Comparison of ENCODE assay signal across 8 cellular contexts in genomic region chr20:13638496-13639477, GRCh38. TPM values are rescaled to one million over a fixed set of nuclear protein-coding genes. Genes with fewer than 3 reads are reported as not detected.
DNase-seq lines count a peak whose midpoint lies in the region; ATAC-seq and TF ChIP-seq lines count a peak whose summit lies in the region.

TASP1 (minus strand) TSS chr20:13638932; CDS start chr20:13630078, 8,854 bp downstream.

- H3F3A ChIP-seq in PC-9 (ENCODE audit: insufficient read depth, low read depth): peaks cover 6% of the 10 kb centered on the region; the same call in 1 of the 2 replicates

- TF ChIP-seq CTCF in PC-9 (conservative IDR thresholded peaks at IDR 0.05): no peak

- H3K27me3 ChIP-seq in PC-9 (ENCODE audit: insufficient read depth, low read depth) (no peaks in the 10 kb centered on the region), muscle layer of duodenum (ENCODE audit: low read depth, low read length) (no peaks in the 10 kb centered on the region)

- peak within 1 kb of the TSS; percentile 92 for H3K4me3 ChIP-seq in Jurkat, Clone E6-1 (ENCODE audit: low read length)
- H3K4me3 ChIP-seq in PC-9 (peak within 1 kb of the TSS; percentile 98), muscle layer of duodenum (ENCODE audit: low read depth in 1 of 2, low read length in 2 of 2) (peak within 1 kb of the TSS; percentile 94 to 98)

- H3K27ac ChIP-seq in PC-9 (peak within 1 kb of the TSS; percentile 74), muscle layer of duodenum (ENCODE audit: low read length) (peak within 1 kb of the TSS; percentile 69)

- ATAC-seq in GM21619 (IDR thresholded peaks at IDR 0.05; ENCODE audit: unreplicated experiment) (peak; percentile 100), esophagus mucosa (peak; percentile 100)
- ATAC-seq in activated T-cell treated with anti-CD3 and anti-CD28 coated beads, Interleukin-2, amount 50 U/mL, for 4 hours: peak; percentile 98 to 99

- H3K27me3 Mint-ChIP-seq in activated T-cell treated with anti-CD3 and anti-CD28 coated beads, Interleukin-2, amount 50 U/mL, for 4 hours (ENCODE audit: low read depth): peaks cover 4% of the 10 kb centered on the region

- peak within 1 kb of the TSS; percentile 92 for H3K4me2 ChIP-seq in PC-9

- H2AFZ ChIP-seq in PC-9: peak within 1 kb of the TSS; percentile 92

- peaks cover 18% of the 10 kb centered on the region for H3K4me1 Mint-ChIP-seq in activated T-cell treated with anti-CD3 and anti-CD28 coated beads, Interleukin-2, amount 50 U/mL, for 4 hours (ENCODE audit: low read depth)

- DNase-seq in DMS153 treated with DMSO at 0.1 percent for 48 hours (lab: John Stamatoyannopoulos, UW; ENCODE audit: unreplicated experiment) (peak; percentile 95), PC-9 (peak; percentile 97 to 99)
- DNase-seq in Jurkat, Clone E6-1 (ENCODE audit: low read depth, low spot score): peak; percentile 94
- DNase-seq in activated T-cell treated with anti-CD3 and anti-CD28 coated beads, Interleukin-2, amount 50 U/mL, for 4 hours: peak; percentile 97
- peak; percentile 94 to 95 for DNase-seq in stimulated activated CD8-positive, alpha-beta memory T cell treated with anti-CD3 and anti-CD28 coated beads, Interleukin-7, amount 100 ng/mL, for 4 hours (ENCODE audit: low read depth in 2 of 2)

- H4K20me1 ChIP-seq in PC-9 (ENCODE audit: insufficient read depth): peaks cover 4% of the 10 kb centered on the region; the same call in 1 of the 2 replicates

- H3K9me3 ChIP-seq in PC-9 (ENCODE audit: insufficient read depth, low read depth): no peaks in the 10 kb centered on the region
- no peaks in the 10 kb centered on the region for H3K9me3 ChIP-seq in muscle layer of duodenum (ENCODE audit: control insufficient read depth in 1 of 2, low read length in 2 of 2)

- TSS peak; percentile 63 for BruUV-seq in PC-9 (replicated peaks; lab: Mats Ljungman, UMichigan)

- H3K36me3 Mint-ChIP-seq in activated T-cell treated with anti-CD3 and anti-CD28 coated beads, Interleukin-2, amount 50 U/mL, for 4 hours (ENCODE audit: insufficient read depth): no peaks in the 10 kb centered on the region

- POLR2A ChIA-PET in PC-9 (lab: Charles Lee; ENCODE audit: unreplicated experiment): interaction anchor here (0.6 to 1.0 kb wide), 4 partner anchors 23 to 708 kb away, joined by 3 to 32 read pairs (median 4); no protein-coding TSS in a partner anchor

- no peaks in the 10 kb centered on the region for H3K9me3 Mint-ChIP-seq in activated T-cell treated with anti-CD3 and anti-CD28 coated beads, Interleukin-2, amount 50 U/mL, for 4 hours

- H3K36me3 ChIP-seq in PC-9 (ENCODE audit: low read depth) (no peaks in the 10 kb centered on the region), muscle layer of duodenum (ENCODE audit: control insufficient read depth in 1 of 2, insufficient read depth in 2 of 2, low read length in 2 of 2) (no peaks in the 10 kb centered on the region)

- H3K9me2 ChIP-seq in PC-9 (ENCODE audit: insufficient read depth): no peaks in the 10 kb centered on the region

- CTCF ChIA-PET in PC-9 (lab: Charles Lee): no interaction called here

- peak within 1 kb of the TSS; percentile 88 for H3K4me3 Mint-ChIP-seq in activated T-cell treated with anti-CD3 and anti-CD28 coated beads, Interleukin-2, amount 50 U/mL, for 4 hours

- peaks cover 18% of the 10 kb centered on the region for H3K4me1 ChIP-seq in PC-9 (replicated peaks; ENCODE audit: insufficient read depth)
- H3K4me1 ChIP-seq in muscle layer of duodenum (ENCODE audit: control insufficient read depth in 1 of 2, insufficient read depth in 2 of 2, low read length in 2 of 2): peaks cover 9 to 10% of the 10 kb centered on the region in 2 donors

- intact Hi-C loops in PC-9 (cut with micrococcal nuclease; ENCODE audit: unreplicated experiment): no loop called here

- H3K79me2 ChIP-seq in PC-9 (ENCODE audit: low read depth): peaks cover 48% of the 10 kb centered on the region

RNA-seq across cellular contexts. Expression of gene TASP1, which starts in this region (rescaled TPM):
- 12.1 TPM for polyA plus RNA-seq in Jurkat, Clone E6-1 (2012; ENCODE audit: insufficient read depth, insufficient read length)
- total RNA-seq in PC-9 (2021) (24.9 and 25.9 TPM in 2 replicates), esophagus mucosa (6.5 TPM)
- total RNA-seq in activated T-cell treated with anti-CD3 and anti-CD28 coated beads, Interleukin-2, amount 50 U/mL, for 4 hours: 10 to 100 TPM in 2 of 3 donors, 1 to 10 TPM in 1; 9.5 to 12.5 (median 11.4) TPM

Comparison
In these comparisons a context has a peak if more than half of its experiments do, and no peak if none do; other contexts are left out.
1. Peak in every context shown above with its lines: DNase-seq, ATAC-seq, H3K4me3 ChIP-seq and H3K27ac ChIP-seq.